In the genomic region with DNA sequence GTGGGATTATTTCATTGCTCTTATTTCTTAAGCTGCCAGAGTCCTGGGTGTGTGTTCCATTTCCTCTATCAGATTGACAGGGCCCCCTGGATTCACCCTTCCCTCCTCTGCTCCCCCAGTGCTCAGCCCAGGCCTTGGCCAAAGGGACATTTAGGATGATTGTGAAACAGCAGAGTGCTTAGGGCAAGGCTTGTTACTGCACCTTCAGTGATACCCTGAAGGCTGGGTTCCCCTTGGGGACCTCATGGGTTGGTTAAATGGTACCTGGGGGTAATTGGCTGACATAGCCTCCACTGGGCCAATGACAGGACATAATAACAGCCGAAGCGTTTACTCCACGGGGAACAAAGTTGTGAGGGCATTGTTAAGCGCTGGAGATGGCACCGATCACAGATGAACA, we compare ENCODE assay signal across 20 cellular contexts. TPM values are rescaled to one million over a fixed set of nuclear protein-coding genes. Genes with fewer than 3 reads are reported as not detected.
DNase-seq lines count a peak whose midpoint lies in the region; ATAC-seq lines count a peak whose summit lies in the region.
"Had no signal": no experiment of that assay in that cellular context is flagged by ENCODE, and none has a peak within 500 bp of the region (broad histone marks: within the 10 kb centered on the region; RNA-seq: fewer than 3 reads in every experiment).

No MANE protein-coding gene starts in this region.

- no peak overlapping the region for H3K4me3 Mint-ChIP-seq in activated CD8-positive, alpha-beta memory T cell treated with anti-CD3 and anti-CD28 coated beads, Interleukin-2, amount 10 ng/mL, durations not matched to agents 7 days and 5 days

- intact Hi-C loops in cardiac septum (cut with DNase I) (no loop called here), right cardiac atrium (cut with DNase I) (no loop called here)

- H3K4me3 ChIP-seq in right cardiac atrium (ENCODE audit: low read length): no peak overlapping the region
- H3K4me3 ChIP-seq: SJCRH30 had no signal

- peaks cover 32% of the 10 kb centered on the region for H3K27me3 Mint-ChIP-seq in activated CD8-positive, alpha-beta memory T cell treated with anti-CD3 and anti-CD28 coated beads, Interleukin-2, amount 10 ng/mL, durations not matched to agents 7 days and 5 days

- no peak for ATAC-seq in right cardiac atrium
- no peak for ATAC-seq in activated CD8-positive, alpha-beta memory T cell treated with anti-CD3 and anti-CD28 coated beads, Interleukin-2, amount 10 ng/mL, durations not matched to agents 7 days and 5 days
- no peak for ATAC-seq in HG03175 (IDR thresholded peaks at IDR 0.05; ENCODE audit: unreplicated experiment)
- ATAC-seq: Panc1 had no signal

- WGBS in right cardiac atrium: 91% methylated on average over 5 of the region's 5 CpGs

- H3K27me3 ChIP-seq in right cardiac atrium (ENCODE audit: control insufficient read depth, insufficient read depth): no peaks in the 10 kb centered on the region

- H3K9me3 ChIP-seq in right cardiac atrium (ENCODE audit: control insufficient read depth, low read length): no peaks in the 10 kb centered on the region
- H3K9me3 ChIP-seq: SJCRH30 had no signal

- no peaks in the 10 kb centered on the region for H3K4me1 Mint-ChIP-seq in activated CD8-positive, alpha-beta memory T cell treated with anti-CD3 and anti-CD28 coated beads, Interleukin-2, amount 10 ng/mL, durations not matched to agents 7 days and 5 days

- DNase-seq in cardiac septum (ENCODE audit: low spot score): peak; percentile 44
- no peak for DNase-seq in right cardiac atrium
- peak; percentile 23 for DNase-seq in activated CD8-positive, alpha-beta memory T cell treated with anti-CD3 and anti-CD28 coated beads, Interleukin-2, amount 10 ng/mL, durations not matched to agents 7 days and 5 days
- peak; percentile 32 for DNase-seq in islet precursor cell
- peak; percentile 19 for DNase-seq in ureter (ENCODE audit: low spot score)
- no peak for DNase-seq in DMS153 treated with DMSO at 0.1 percent for 48 hours (lab: John Stamatoyannopoulos, UW; ENCODE audit: unreplicated experiment)
- DNase-seq: ACHN, COR-L47, GDM1, GOT3, MM.1S, NCI-H1092 treated with DMSO at 0.1 percent for 48 hours, NCI-H2081 treated with DMSO at 0.1 percent for 48 hours, NCI-H446 treated with DMSO at 0.1 percent for 48 hours, SJCRH30 had no signal

- H3K27ac Mint-ChIP-seq in activated CD8-positive, alpha-beta memory T cell treated with anti-CD3 and anti-CD28 coated beads, Interleukin-2, amount 10 ng/mL, durations not matched to agents 7 days and 5 days: no peak overlapping the region

- no peak overlapping the region for H3K27ac ChIP-seq in right cardiac atrium (ENCODE audit: low read length)
- H3K27ac ChIP-seq: C4-2B, SJCRH30 had no signal

- H3K4me1 ChIP-seq in right cardiac atrium (ENCODE audit: control insufficient read depth, insufficient read depth, low read length): no peaks in the 10 kb centered on the region
- H3K4me1 ChIP-seq: SJCRH30 had no signal

- CTCF ChIA-PET in activated CD8-positive, alpha-beta memory T cell treated with anti-CD3 and anti-CD28 coated beads, Interleukin-2, amount 10 ng/mL, durations not matched to agents 7 days and 5 days (lab: Charles Lee): no interaction called here

- H3K36me3 Mint-ChIP-seq in activated CD8-positive, alpha-beta memory T cell treated with anti-CD3 and anti-CD28 coated beads, Interleukin-2, amount 10 ng/mL, durations not matched to agents 7 days and 5 days: no peaks in the 10 kb centered on the region

- no peaks in the 10 kb centered on the region for H3K9me3 Mint-ChIP-seq in activated CD8-positive, alpha-beta memory T cell treated with anti-CD3 and anti-CD28 coated beads, Interleukin-2, amount 10 ng/mL, durations not matched to agents 7 days and 5 days (ENCODE audit: low read depth)

RNA-seq across cellular contexts. Expression of a gene that starts 1.3 kb away (rescaled TPM):
- not detected for total RNA-seq in cardiac septum
- total RNA-seq in right cardiac atrium: not detected
- polyA plus RNA-seq in right cardiac atrium: not detected
- total RNA-seq in activated CD8-positive, alpha-beta memory T cell treated with anti-CD3 and anti-CD28 coated beads, Interleukin-2, amount 10 ng/mL, durations not matched to agents 7 days and 5 days: under 1 TPM in 1 of 2 experiments, not detected in 1; 0.15 TPM
- not detected for total RNA-seq in ureter
- total RNA-seq: Daoy, LHCN-M2, SJCRH30 had no signal

RNA-seq across cellular contexts. Expression of a gene that starts 15.8 kb away (rescaled TPM):
- total RNA-seq in cardiac septum (not detected), right cardiac atrium (not detected), ureter (not detected)
- not detected for polyA plus RNA-seq in right cardiac atrium
- total RNA-seq in activated CD8-positive, alpha-beta memory T cell treated with anti-CD3 and anti-CD28 coated beads, Interleukin-2, amount 10 ng/mL, durations not matched to agents 7 days and 5 days: not detected
- total RNA-seq: Daoy, LHCN-M2, SJCRH30 had no signal

RNA-seq across cellular contexts. Expression of a gene that starts 28.9 kb away (rescaled TPM):
- total RNA-seq in cardiac septum: not detected
- 1 to 10 TPM in 2 of 4 donors, under 1 TPM in 2; 0.47 to 2.2 (median 1.2) TPM for total RNA-seq in right cardiac atrium
- 0.14 TPM for polyA plus RNA-seq in right cardiac atrium
- not detected for total RNA-seq in activated CD8-positive, alpha-beta memory T cell treated with anti-CD3 and anti-CD28 coated beads, Interleukin-2, amount 10 ng/mL, durations not matched to agents 7 days and 5 days
- 0.26 TPM for total RNA-seq in ureter
- total RNA-seq: Daoy, LHCN-M2, SJCRH30 had no signal

RNA-seq across cellular contexts. Expression of a gene that starts 49.5 kb away (rescaled TPM):
- total RNA-seq in cardiac septum: not detected
- not detected for total RNA-seq in right cardiac atrium
- polyA plus RNA-seq in right cardiac atrium: not detected
- not detected for total RNA-seq in activated CD8-positive, alpha-beta memory T cell treated with anti-CD3 and anti-CD28 coated beads, Interleukin-2, amount 10 ng/mL, durations not matched to agents 7 days and 5 days
- total RNA-seq in ureter: not detected
- total RNA-seq: LHCN-M2, SJCRH30 had no signal

RNA-seq across cellular contexts. Expression of a gene that starts 49.6 kb away (rescaled TPM):
- total RNA-seq in cardiac septum (not detected), right cardiac atrium (not detected), ureter (not detected)
- polyA plus RNA-seq in right cardiac atrium: not detected
- not detected for total RNA-seq in activated CD8-positive, alpha-beta memory T cell treated with anti-CD3 and anti-CD28 coated beads, Interleukin-2, amount 10 ng/mL, durations not matched to agents 7 days and 5 days
- total RNA-seq: Daoy, LHCN-M2, SJCRH30 had no signal

Comparison
In these comparisons a context has a peak if more than half of its experiments do, and no peak if none do; other contexts are left out.
1. DNase-seq: peak in cardiac septum (single experiment), activated CD8-positive, alpha-beta memory T cell treated with anti-CD3 and anti-CD28 coated beads, Interleukin-2, amount 10 ng/mL, durations not matched to agents 7 days and 5 days (single experiment), islet precursor cell (single experiment) and ureter (single experiment); none in right cardiac atrium (0 of 3) and DMS153 treated with DMSO at 0.1 percent for 48 hours (single experiment).